In the genomic region with DNA sequence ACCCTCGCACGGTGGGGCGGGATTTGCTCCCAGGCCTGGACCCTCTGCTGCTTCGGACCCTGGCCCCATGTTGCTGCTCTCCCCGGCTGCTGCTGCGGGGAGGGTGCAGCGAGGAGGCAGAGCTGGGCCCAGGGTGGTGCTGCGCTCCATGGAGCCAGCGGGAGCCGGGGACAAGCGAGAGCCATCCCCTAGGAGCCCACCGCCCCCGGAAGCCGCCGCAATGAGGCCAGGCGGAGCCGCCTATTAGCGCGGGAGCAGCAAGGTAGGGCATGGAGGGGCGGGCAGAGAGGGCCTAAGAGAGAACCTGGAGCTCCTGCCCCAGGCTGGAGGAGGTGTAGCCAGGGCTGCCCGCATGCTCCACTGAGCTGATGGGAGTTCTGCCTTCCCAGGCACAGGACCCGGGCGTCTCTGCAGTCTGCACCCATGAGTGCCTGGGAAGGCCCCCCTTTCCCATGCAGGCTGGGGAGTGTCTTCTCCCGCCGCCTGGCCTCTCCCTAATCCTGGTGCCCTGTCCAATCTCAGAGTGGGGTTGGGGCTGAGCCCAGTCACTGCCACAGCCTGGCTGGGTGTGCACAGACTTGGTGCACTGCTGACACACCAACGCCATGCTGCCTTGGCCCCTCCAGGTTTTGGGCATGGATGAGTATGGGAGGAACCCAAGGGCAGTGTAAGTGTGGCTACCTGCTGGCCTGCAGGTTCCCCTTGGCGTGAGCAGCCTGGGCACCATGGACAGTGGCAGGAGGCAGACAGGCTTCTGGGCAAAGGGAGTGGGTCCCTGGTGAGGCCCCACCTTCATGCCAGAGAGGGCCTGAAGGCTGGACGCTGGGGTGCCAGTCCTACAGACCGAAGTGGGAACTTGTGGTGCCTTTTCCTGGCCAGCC, we compare ENCODE assay signal across 23 cellular contexts.
"Had no signal": no experiment of that assay in that cellular context is flagged by ENCODE, and none has a peak within 500 bp of the region (broad histone marks: within the 10 kb centered on the region; RNA-seq: fewer than 3 reads in every experiment).

No MANE protein-coding gene starts in this region.

- DNase-seq: activated CD4-positive, alpha-beta memory T cell treated with anti-CD3 and anti-CD28 coated beads, Interleukin-2, amount 10 ng/mL, durations not matched to agents 7 days and 5 days; activated CD8-positive, alpha-beta memory T cell treated with anti-CD3 and anti-CD28 coated beads, Interleukin-2, amount 10 ng/mL, durations not matched to agents 7 days and 5 days; activated naive CD4-positive, alpha-beta T cell treated with anti-CD3 and anti-CD28 coated beads, Interleukin-2, amount 50 U/mL, for 16 hours; adrenal gland; cerebellar nuclear complex; effector CD4-positive, alpha-beta T cell; heart right ventricle; kidney glomerular epithelial cell; left ventricle myocardium superior; mucosa of descending colon; naive B cell; sigmoid colon; stimulated activated CD4-positive, alpha-beta T cell treated with anti-CD3 and anti-CD28 coated beads, Interleukin-4, amount 100 ng/mL, for 24 hours; stimulated activated naive CD4-positive, alpha-beta T cell; substantia nigra; T-helper 2 cell; tibial artery; WERI-Rb-1 had no signal

- H3K9ac ChIP-seq: neural progenitor cell, parathyroid adenoma had no signal

- H3K27ac ChIP-seq: adrenal gland, heart right ventricle, neural progenitor cell, parathyroid adenoma, sigmoid colon, tibial artery, vagina, WERI-Rb-1 had no signal

- ATAC-seq: activated CD8-positive, alpha-beta memory T cell treated with anti-CD3 and anti-CD28 coated beads, Interleukin-2, amount 10 ng/mL, durations not matched to agents 7 days and 5 days; activated T-helper 17 cell treated with anti-CD3 and anti-CD28 coated beads, Interleukin-2, amount 50 U/mL, for 72 hours; left ventricle myocardium superior; mucosa of descending colon had no signal

- H3K79me2 ChIP-seq: parathyroid adenoma had no signal

- H3K4me3 ChIP-seq: adrenal gland, heart right ventricle, mucosa of descending colon, neural progenitor cell, sigmoid colon, tibial artery, vagina had no signal

- H2AFZ ChIP-seq: neural progenitor cell, parathyroid adenoma had no signal

- H3K4me1 ChIP-seq: adrenal gland, heart right ventricle, parathyroid adenoma, sigmoid colon, tibial artery, vagina had no signal

- H3K27me3 ChIP-seq: adrenal gland, heart right ventricle, neural progenitor cell, sigmoid colon, tibial artery, vagina had no signal

- H3K4me2 ChIP-seq: neural progenitor cell had no signal

- H3K9me3 ChIP-seq: adrenal gland, heart right ventricle, mucosa of descending colon, sigmoid colon, tibial artery, vagina had no signal

- H3K36me3 ChIP-seq: adrenal gland, heart right ventricle, neural progenitor cell, sigmoid colon, tibial artery, vagina, WERI-Rb-1 had no signal

- FAIRE-seq: bronchial epithelial cell had no signal
